9 cellular contexts compared by ENCODE assay signal in the genomic region with DNA sequence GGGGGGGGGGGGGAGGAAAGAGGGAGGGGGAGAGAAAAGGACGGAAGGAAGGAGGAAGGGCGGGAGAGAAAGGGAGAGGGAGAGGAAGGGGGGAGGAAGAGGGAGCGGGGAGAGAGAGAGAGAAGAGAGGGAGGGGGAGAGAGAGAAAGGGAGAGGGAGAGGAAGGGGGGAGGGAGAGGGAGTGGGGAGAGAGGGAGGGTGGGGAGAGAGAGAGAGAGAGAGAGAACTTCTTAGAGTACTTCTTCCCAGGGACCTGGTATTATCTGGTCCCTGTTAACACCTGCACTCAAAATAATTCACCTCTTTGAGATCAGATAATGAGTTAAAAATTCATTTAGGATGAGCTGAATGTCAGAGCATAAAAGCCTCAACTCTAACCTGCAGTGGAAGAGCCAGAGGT. TPM values are rescaled to one million over a fixed set of nuclear protein-coding genes. Genes with fewer than 3 reads are reported as not detected.
DNase-seq lines count a peak whose midpoint lies in the region; ATAC-seq and TF ChIP-seq lines count a peak whose summit lies in the region.
"Had no signal": no experiment of that assay in that cellular context is flagged by ENCODE, and none has a peak within 500 bp of the region (broad histone marks: within the 10 kb centered on the region; RNA-seq: fewer than 3 reads in every experiment).

No MANE protein-coding gene starts in this region.

- H3K9me3 ChIP-seq in HCT116 (ENCODE audit: control insufficient read depth in 1 of 2, insufficient read depth in 1 of 2, low read depth in 1 of 2, low read length in 2 of 2) = no peaks in the 10 kb centered on the region
- H3K9me3 ChIP-seq in iPS DF 6.9 (ENCODE audit: control insufficient read depth, insufficient read depth, low read length) = no peaks in the 10 kb centered on the region
- H3K9me3 ChIP-seq in smooth muscle cell (replicated peaks; ENCODE audit: low read depth) = no peaks in the 10 kb centered on the region

- TF ChIP-seq CTCF in HCT116 (IDR thresholded peaks at IDR 0.05 in 2 of 3, conservative IDR thresholded peaks at IDR 0.05 in 1 of 3; ENCODE audit: borderline replicate concordance in 1 of 3, insufficient read depth in 1 of 3, low read depth in 2 of 3, low read length in 2 of 3) (no peak), smooth muscle cell (IDR thresholded peaks at IDR 0.05; ENCODE audit: borderline replicate concordance, insufficient read depth, poor library complexity, severe bottlenecking) (no peak), RWPE1 (conservative IDR thresholded peaks at IDR 0.05; ENCODE audit: low read depth) (no peak)

- peaks cover 40% of the 10 kb centered on the region for H3K79me2 ChIP-seq in HCT116 (ENCODE audit: insufficient read depth, low read length)
- peaks cover 50% of the 10 kb centered on the region for H3K79me2 ChIP-seq in smooth muscle cell (ENCODE audit: low read depth)

- CTCF ChIA-PET in HCT116 (lab: Charles Lee) (no interaction called here), RWPE1 (lab: Yijun Ruan, JAX) (no interaction called here)
- CTCF ChIA-PET in activated CD8-positive, alpha-beta T cell treated with anti-CD3 and anti-CD28 coated beads, Interleukin-2, amount 10 ng/mL, durations not matched to agents 7 days and 5 days (lab: Charles Lee) = interaction anchor here (1.2 to 2.5 kb wide), 2 partner anchors 178 to 419 kb away, joined by 3 to 8 read pairs; a partner anchor contains a TSS

- TF ChIP-seq RAD21 in HCT116 (IDR thresholded peaks at IDR 0.05; ENCODE audit: low read depth) = no peak

- ATAC-seq in HCT116 (no peak), GM21381 (IDR thresholded peaks at IDR 0.05; ENCODE audit: unreplicated experiment) (no peak), HG03175 (IDR thresholded peaks at IDR 0.05; ENCODE audit: unreplicated experiment) (no peak)
- ATAC-seq in activated CD8-positive, alpha-beta T cell treated with anti-CD3 and anti-CD28 coated beads, Interleukin-2, amount 10 ng/mL, durations not matched to agents 7 days and 5 days = no peak

- H3K27me3 Mint-ChIP-seq in activated CD8-positive, alpha-beta T cell treated with anti-CD3 and anti-CD28 coated beads, Interleukin-2, amount 10 ng/mL, durations not matched to agents 7 days and 5 days (ENCODE audit: low read depth) = peaks cover 5% of the 10 kb centered on the region

- H3K9ac ChIP-seq in HCT116 (ENCODE audit: low read length) = peak overlapping the region; percentile 85
- peak overlapping the region; percentile 100 for H3K9ac ChIP-seq in smooth muscle cell (ENCODE audit: low read depth)

- no peaks in the 10 kb centered on the region for H3K9me2 ChIP-seq in HCT116 (ENCODE audit: insufficient read depth)

- H3K4me2 ChIP-seq in HCT116 (ENCODE audit: low read length) (peak overlapping the region; percentile 99), smooth muscle cell (peak overlapping the region; percentile 96)

- intact Hi-C loops in HCT116 (cut with micrococcal nuclease) = no loop called here

- peaks cover 1% of the 10 kb centered on the region for H3F3A ChIP-seq in smooth muscle cell (ENCODE audit: low read depth)

- H4K20me1 ChIP-seq in HCT116 (ENCODE audit: insufficient read depth) (0 out of 2 replicates have a peak, but pooled peaks cover 4% of the 10 kb centered on the region), smooth muscle cell (ENCODE audit: low read depth) (peaks cover 45% of the 10 kb centered on the region)

- peaks cover 21% of the 10 kb centered on the region for H3K4me1 Mint-ChIP-seq in activated CD8-positive, alpha-beta T cell treated with anti-CD3 and anti-CD28 coated beads, Interleukin-2, amount 10 ng/mL, durations not matched to agents 7 days and 5 days (ENCODE audit: low read depth)

- H3K27me3 ChIP-seq in HCT116 (ENCODE audit: insufficient read depth, low read length) = no peaks in the 10 kb centered on the region
- H3K27me3 ChIP-seq in iPS DF 6.9 (ENCODE audit: control insufficient read depth, insufficient read depth, low read length) = no peaks in the 10 kb centered on the region
- peaks cover 1% of the 10 kb centered on the region for H3K27me3 ChIP-seq in smooth muscle cell (ENCODE audit: low read depth)

- H3K36me3 ChIP-seq in HCT116 (ENCODE audit: control insufficient read depth in 1 of 2, insufficient read depth in 2 of 2, low read length in 2 of 2) = peaks cover 28 to 37% of the 10 kb centered on the region in 2 experiments; a peak in 3 of 4 replicates
- H3K36me3 ChIP-seq in iPS DF 6.9 (ENCODE audit: control insufficient read depth, insufficient read depth, low read length) = peaks cover 22% of the 10 kb centered on the region
- peaks cover 9% of the 10 kb centered on the region for H3K36me3 ChIP-seq in smooth muscle cell (ENCODE audit: low read depth)

- no peak overlapping the region for H3K27ac ChIP-seq in HCT116 (ENCODE audit: low read depth, low read length)
- no peak overlapping the region for H3K27ac ChIP-seq in iPS DF 6.9 (ENCODE audit: low read length)
- peak overlapping the region; percentile 97 for H3K27ac ChIP-seq in smooth muscle cell (ENCODE audit: low read depth)
- H3K27ac ChIP-seq in RWPE1 = no peak overlapping the region

- no CpG with 5 or more reads among the region's 3 CpGs for WGBS in iPS DF 6.9 (ENCODE audit: insufficient coverage, insufficient read length)
- WGBS in smooth muscle cell (ENCODE audit: low lambda C conversion rate) = 0% methylated on average over 1 of the region's 3 CpGs

- peaks cover 20% of the 10 kb centered on the region for H3K36me3 Mint-ChIP-seq in activated CD8-positive, alpha-beta T cell treated with anti-CD3 and anti-CD28 coated beads, Interleukin-2, amount 10 ng/mL, durations not matched to agents 7 days and 5 days (ENCODE audit: low read depth)

- H3K27ac Mint-ChIP-seq in activated CD8-positive, alpha-beta T cell treated with anti-CD3 and anti-CD28 coated beads, Interleukin-2, amount 10 ng/mL, durations not matched to agents 7 days and 5 days = peak overlapping the region; percentile 91

- H3K4me3 ChIP-seq in HCT116 (replicated peaks in 1 of 2; ENCODE audit: low read depth in 1 of 2, low read length in 2 of 2) (peak overlapping the region; percentile 85 to 90), iPS DF 6.9 (ENCODE audit: low read length) (peak overlapping the region; percentile 90; the same call in 1 of the 2 replicates), smooth muscle cell (peak overlapping the region; percentile 96)

- no peak for TF ChIP-seq POLR2A in HCT116 (IDR thresholded peaks at IDR 0.05; ENCODE audit: borderline replicate concordance, extremely low read depth, insufficient read depth, insufficient read length)

- POLR2A ChIA-PET in HCT116 (lab: Charles Lee) = no interaction called here
- POLR2A ChIA-PET in activated CD8-positive, alpha-beta T cell treated with anti-CD3 and anti-CD28 coated beads, Interleukin-2, amount 10 ng/mL, durations not matched to agents 7 days and 5 days (lab: Charles Lee) = interaction anchor here (1.1 to 2.0 kb wide), 5 partner anchors 8 to 385 kb away, joined by 3 to 8 read pairs (median 5); a partner anchor contains a TSS
- POLR2A ChIA-PET in RWPE1 (lab: Yijun Ruan, JAX; ENCODE audit: low non-redundant PET) = no interaction called here

- BruUV-seq in HCT116 (replicated peaks; lab: Mats Ljungman, UMichigan) = no TSS peak

- H2AFZ ChIP-seq in HCT116 (ENCODE audit: low read depth, low read length, poor library complexity, severe bottlenecking) (no peak overlapping the region), smooth muscle cell (ENCODE audit: low read depth) (no peak overlapping the region)

- RAD21 ChIA-PET in HCT116 (lab: Charles Lee; ENCODE audit: low non-redundant PET in 1 of 2, low total read pairs in 2 of 2, uncharacterized antibody in 2 of 2, unreplicated experiment in 2 of 2) = no interaction called here

- peaks cover 0 to 19% of the 10 kb centered on the region in 2 experiments; a peak in 2 of 4 replicates for H3K4me1 ChIP-seq in HCT116 (ENCODE audit: control insufficient read depth in 1 of 2, insufficient read depth in 2 of 2, low read length in 2 of 2)
- H3K4me1 ChIP-seq in iPS DF 6.9 (ENCODE audit: control insufficient read depth, insufficient read depth, low read length) = no peaks in the 10 kb centered on the region
- peaks cover 4% of the 10 kb centered on the region for H3K4me1 ChIP-seq in smooth muscle cell (ENCODE audit: low read depth)

- DNase-seq in HCT116 (ENCODE audit: low read depth, low spot score) = no peak
- DNase-seq in activated CD8-positive, alpha-beta T cell treated with anti-CD3 and anti-CD28 coated beads, Interleukin-2, amount 10 ng/mL, durations not matched to agents 7 days and 5 days = no peak
- DNase-seq in iPS DF 6.9 (ENCODE audit: low read depth, low spot score) = no peak
- no peak for DNase-seq in smooth muscle cell (lab: John Stamatoyannopoulos, UW; ENCODE audit: unreplicated experiment)
- DNase-seq in RWPE1 (ENCODE audit: low spot score) = no peak
- DNase-seq in NCI-H2081 treated with DMSO at 0.1 percent for 48 hours (lab: John Stamatoyannopoulos, UW) = no peak
- DNase-seq: activated CD4-positive, alpha-beta T cell treated with anti-CD3 and anti-CD28 coated beads for 4 hours had no signal

- peak overlapping the region; percentile 94 for H3K4me3 Mint-ChIP-seq in activated CD8-positive, alpha-beta T cell treated with anti-CD3 and anti-CD28 coated beads, Interleukin-2, amount 10 ng/mL, durations not matched to agents 7 days and 5 days

- H3K9me3 Mint-ChIP-seq in activated CD8-positive, alpha-beta T cell treated with anti-CD3 and anti-CD28 coated beads, Interleukin-2, amount 10 ng/mL, durations not matched to agents 7 days and 5 days (ENCODE audit: insufficient read depth) = no peaks in the 10 kb centered on the region

TF ChIP-seq in HCT116, 20 proteins besides CTCF, POLR2A, EP300 and RAD21 (continues in another document):
- TF ChIP-seq SIN3A (IDR thresholded peaks at IDR 0.05; ENCODE audit: low read depth) = no peak
- no peak for TF ChIP-seq CEBPB (IDR thresholded peaks at IDR 0.05; ENCODE audit: low read depth)
- TF ChIP-seq SP1 (IDR thresholded peaks at IDR 0.05; ENCODE audit: low read depth) = no peak
- no peak for TF ChIP-seq YY1 (IDR thresholded peaks at IDR 0.05; ENCODE audit: extremely low read depth, insufficient replicate concordance, low read depth, low read length)
- no peak for TF ChIP-seq EGR1 (IDR thresholded peaks at IDR 0.05; ENCODE audit: low read depth)
- TF ChIP-seq ZFX (IDR thresholded peaks at IDR 0.05) = no peak

RNA-seq across cellular contexts. Expression of a gene that starts 1.1 kb away (rescaled TPM):
- 113 TPM for total RNA-seq in HCT116 (2021; ENCODE audit: unreplicated experiment)
- polyA plus RNA-seq in HCT116 (2012) = 108 and 139 TPM in 2 replicates
- 10 to 100 TPM; 93.2 to 95.0 TPM for total RNA-seq in activated CD8-positive, alpha-beta T cell treated with anti-CD3 and anti-CD28 coated beads, Interleukin-2, amount 10 ng/mL, durations not matched to agents 7 days and 5 days
- total RNA-seq in smooth muscle cell = 221 and 247 TPM in 2 replicates
- 400 and 476 TPM in 2 replicates for polyA plus RNA-seq in smooth muscle cell

RNA-seq across cellular contexts. Expression of a gene that starts 27.1 kb away (rescaled TPM):
- total RNA-seq in HCT116 (2021; ENCODE audit: unreplicated experiment) (not detected), smooth muscle cell (not detected in 2 replicates)
- polyA plus RNA-seq in HCT116 (2012) = 0.30 and 0.31 TPM in 2 replicates
- total RNA-seq in activated CD8-positive, alpha-beta T cell treated with anti-CD3 and anti-CD28 coated beads, Interleukin-2, amount 10 ng/mL, durations not matched to agents 7 days and 5 days = under 1 TPM; 0.21 to 0.63 TPM
- polyA plus RNA-seq in smooth muscle cell = 0.45 and 0.76 TPM in 2 replicates
